8 cellular contexts compared by ENCODE assay signal in genomic region chr12:107448198-107448597, GRCh38.
DNase-seq lines count a peak whose midpoint lies in the region; ATAC-seq and TF ChIP-seq lines count a peak whose summit lies in the region.

No MANE protein-coding gene starts in this region.

- TF ChIP-seq POLR2A in breast epithelium (IDR thresholded peaks at IDR 0.05) (no peak), thyroid gland (IDR thresholded peaks at IDR 0.05) (no peak)

- H3K4me1 Mint-ChIP-seq in MCF 10A (ENCODE audit: insufficient read depth, unreplicated experiment), result no peaks in the 10 kb centered on the region
- peaks cover 12% of the 10 kb centered on the region for H3K4me1 Mint-ChIP-seq in activated T-cell treated with anti-CD3 and anti-CD28 coated beads, Interleukin-2, amount 50 U/mL, for 24 hours (ENCODE audit: low read depth)

- CTCF ChIA-PET in MCF 10A (lab: Yijun Ruan, JAX), result no interaction called here

- H3K27ac ChIP-seq in breast epithelium, result no peak overlapping the region
- H3K27ac ChIP-seq in fibroblast of lung (ENCODE audit: insufficient read depth, low read length), result no peak overlapping the region
- H3K27ac ChIP-seq in thyroid gland, result no peak overlapping the region

- H3K4me3 Mint-ChIP-seq in MCF 10A (ENCODE audit: unreplicated experiment), result no peak overlapping the region
- no peak overlapping the region for H3K4me3 Mint-ChIP-seq in activated T-cell treated with anti-CD3 and anti-CD28 coated beads, Interleukin-2, amount 50 U/mL, for 24 hours

- 75 to 81% methylated on average over 1 of the region's 1 CpG for WGBS in thyroid gland, 2 donors

- H3K79me2 ChIP-seq in fibroblast of lung (ENCODE audit: control insufficient read depth, insufficient read depth, low read length), result no peaks in the 10 kb centered on the region

- H3K36me3 ChIP-seq in breast epithelium, result no peaks in the 10 kb centered on the region
- no peaks in the 10 kb centered on the region for H3K36me3 ChIP-seq in fibroblast of lung (ENCODE audit: control insufficient read depth, insufficient read depth, low read length)
- no peaks in the 10 kb centered on the region for H3K36me3 ChIP-seq in thyroid gland

- ATAC-seq in GM18870 (IDR thresholded peaks at IDR 0.05; ENCODE audit: unreplicated experiment) (no peak), HG02571 (IDR thresholded peaks at IDR 0.05; ENCODE audit: unreplicated experiment) (no peak)

- H3K9ac ChIP-seq in fibroblast of lung (ENCODE audit: insufficient read depth, low read length), result no peak overlapping the region

- POLR2A ChIA-PET in MCF 10A (lab: Yijun Ruan, JAX), result no interaction called here

- DNase-seq in MCF 10A (ENCODE audit: unreplicated experiment) (peak; percentile 35), breast epithelium (ENCODE audit: low spot score in 2 of 2) (no peak), NCI-H82 (lab: John Stamatoyannopoulos, UW) (peak; percentile 73), fibroblast of lung (ENCODE audit: low read depth in 2 of 2) (no peak), thyroid gland (no peak)
- no peak for DNase-seq in activated T-cell treated with anti-CD3 and anti-CD28 coated beads, Interleukin-2, amount 50 U/mL, for 24 hours

- H3K4me1 ChIP-seq in breast epithelium (no peaks in the 10 kb centered on the region), fibroblast of lung (ENCODE audit: control insufficient read depth, extremely low read depth, insufficient read depth, low read length) (no peaks in the 10 kb centered on the region), thyroid gland (peaks cover 0 to 5% of the 10 kb centered on the region in 2 donors)

- H4K20me1 ChIP-seq in fibroblast of lung (ENCODE audit: control insufficient read depth, extremely low read depth, insufficient read depth, low read length), result no peaks in the 10 kb centered on the region

- H3K4me3 ChIP-seq in breast epithelium (no peak overlapping the region), fibroblast of lung (replicated peaks in 1 of 4; ENCODE audit: control extremely low read depth in 1 of 4, insufficient read depth in 1 of 4, low read depth in 3 of 4, low read length in 4 of 4) (no peak overlapping the region), thyroid gland (replicated peaks in 1 of 3) (no peak overlapping the region)

- H3K4me2 ChIP-seq in fibroblast of lung (ENCODE audit: extremely low read depth, insufficient read depth, low read length), result no peak overlapping the region

- no peaks in the 10 kb centered on the region for H3K27me3 ChIP-seq in breast epithelium
- no peaks in the 10 kb centered on the region for H3K27me3 ChIP-seq in fibroblast of lung (ENCODE audit: control insufficient read depth, insufficient read depth, low read length)
- H3K27me3 ChIP-seq in thyroid gland, result no peaks in the 10 kb centered on the region

- H3K36me3 Mint-ChIP-seq in MCF 10A (ENCODE audit: insufficient read depth, unreplicated experiment), result no peaks in the 10 kb centered on the region
- peaks cover 3% of the 10 kb centered on the region for H3K36me3 Mint-ChIP-seq in activated T-cell treated with anti-CD3 and anti-CD28 coated beads, Interleukin-2, amount 50 U/mL, for 24 hours (ENCODE audit: low read depth)

- TF ChIP-seq CTCF in MCF 10A (IDR thresholded peaks at IDR 0.05; ENCODE audit: unreplicated experiment), result no peak
- TF ChIP-seq CTCF in breast epithelium (IDR thresholded peaks at IDR 0.05), result no peak
- peak; percentile 49 to 51 for TF ChIP-seq CTCF in fibroblast of lung (conservative IDR thresholded peaks at IDR 0.05 in 1 of 2, IDR thresholded peaks at IDR 0.05 in 1 of 2; ENCODE audit: low read depth in 1 of 2, low read length in 2 of 2)
- TF ChIP-seq CTCF in thyroid gland (IDR thresholded peaks at IDR 0.05), result peak in 4 of 6 experiments; percentile 16 to 41 (median 28)

- no peaks in the 10 kb centered on the region for H3K9me3 Mint-ChIP-seq in MCF 10A (ENCODE audit: unreplicated experiment)
- peaks cover 5% of the 10 kb centered on the region for H3K9me3 Mint-ChIP-seq in activated T-cell treated with anti-CD3 and anti-CD28 coated beads, Interleukin-2, amount 50 U/mL, for 24 hours

- intact Hi-C loops in MCF 10A (cut with micrococcal nuclease), result loop anchor here (5.0 kb wide), 2 partner anchors 119 to 159 kb away; no protein-coding TSS in a partner anchor
- intact Hi-C loops in breast epithelium (cut with DNase I; ENCODE audit: low total_unique reads), result loop anchor here (5.0 kb wide), 1 partner anchor 684 kb away; no protein-coding TSS in a partner anchor
- intact Hi-C loops in thyroid gland (cut with DNase I), result no loop called here

- no peak overlapping the region for H2AFZ ChIP-seq in fibroblast of lung (ENCODE audit: low read length)

- BruUV-seq in MCF 10A (replicated peaks; lab: Mats Ljungman, UMichigan), result no TSS peak

- H3K9me3 ChIP-seq in breast epithelium (no peaks in the 10 kb centered on the region), fibroblast of lung (ENCODE audit: control insufficient read depth, insufficient read depth, low read depth, low read length) (no peaks in the 10 kb centered on the region), thyroid gland (no peaks in the 10 kb centered on the region)

- no peaks in the 10 kb centered on the region for H3K27me3 Mint-ChIP-seq in MCF 10A (ENCODE audit: insufficient read depth, unreplicated experiment)
- H3K27me3 Mint-ChIP-seq in activated T-cell treated with anti-CD3 and anti-CD28 coated beads, Interleukin-2, amount 50 U/mL, for 24 hours, result no peaks in the 10 kb centered on the region

- H3K27ac Mint-ChIP-seq in MCF 10A (ENCODE audit: low read depth, unreplicated experiment), result no peak overlapping the region
- no peak overlapping the region for H3K27ac Mint-ChIP-seq in activated T-cell treated with anti-CD3 and anti-CD28 coated beads, Interleukin-2, amount 50 U/mL, for 24 hours

Comparison
In these comparisons a context has a peak if more than half of its experiments do, and no peak if none do; other contexts are left out.
1. DNase-seq: peak in MCF 10A (single experiment) and NCI-H82 (single experiment); none in breast epithelium (0 of 2), fibroblast of lung (0 of 2), thyroid gland (0 of 2) and activated T-cell treated with anti-CD3 and anti-CD28 coated beads, Interleukin-2, amount 50 U/mL, for 24 hours (single experiment).
2. CTCF ChIP-seq: peak in fibroblast of lung (2 of 2) and thyroid gland (4 of 6); none in MCF 10A (single experiment) and breast epithelium (0 of 3).